In the genomic region with DNA sequence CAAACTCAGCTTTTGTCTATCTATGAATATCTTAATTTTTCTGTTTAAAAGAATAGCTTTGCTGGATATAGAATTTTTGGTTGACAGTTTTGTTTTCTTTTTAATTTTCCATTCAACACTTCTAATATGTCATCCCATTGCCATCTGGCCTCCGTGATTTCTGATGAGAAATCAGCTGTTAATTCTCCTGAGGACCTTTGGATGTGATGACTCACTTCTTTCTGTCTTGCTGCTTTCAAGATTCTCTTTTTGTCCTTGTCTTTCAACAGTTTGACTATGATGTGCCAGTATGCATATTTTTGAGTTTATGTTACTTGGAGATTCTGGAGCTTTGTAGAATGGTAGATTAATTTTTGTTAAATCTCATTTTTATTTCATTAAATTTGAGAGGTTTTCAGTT, we compare ENCODE assay signal across 24 cellular contexts.
"Had no signal": no experiment of that assay in that cellular context is flagged by ENCODE, and none has a peak within 500 bp of the region (broad histone marks: within the 10 kb centered on the region; RNA-seq: fewer than 3 reads in every experiment).

No MANE protein-coding gene starts in this region.

- H3K4me1 ChIP-seq: colonic mucosa, gastroesophageal sphincter, left ventricle myocardium inferior, lower lobe of right lung, neural progenitor cell, suprapubic skin, thyroid gland had no signal

- H3K9me3 ChIP-seq: colonic mucosa, thyroid gland had no signal

- FAIRE-seq: endothelial cell of umbilical vein, keratinocyte, urothelium cell line had no signal

- H3K36me3 ChIP-seq: colonic mucosa, lower lobe of right lung, ovary, suprapubic skin, thyroid gland had no signal

- H2AFZ ChIP-seq: neural progenitor cell had no signal

- H3K9ac ChIP-seq: neural progenitor cell had no signal

- DNase-seq: colonic mucosa; effector CD4-positive, alpha-beta T cell; endodermal cell; glutamatergic neuron; immature natural killer cell; left cardiac atrium; left ventricle myocardium inferior; lower lobe of right lung; nucleus accumbens; ovary; right cardiac atrium; stimulated activated CD4-positive, alpha-beta T cell treated with anti-CD3 and anti-CD28 coated beads, Interleukin-4, amount 100 ng/mL, for 1 hour; stimulated activated CD8-positive, alpha-beta memory T cell treated with anti-CD3 and anti-CD28 coated beads, Interleukin-4, amount 100 ng/mL, for 48 hours; stimulated activated naive CD8-positive, alpha-beta T cell treated with anti-CD3 and anti-CD28 coated beads, Interleukin-15, Interleukin-2, amounts not matched to agents 100 U/mL and 50 U/mL, for 24 hours; thyroid gland had no signal

- H3K27ac ChIP-seq: colonic mucosa, gastroesophageal sphincter, left ventricle myocardium inferior, lower lobe of right lung, neural progenitor cell, ovary, suprapubic skin, thyroid gland had no signal

- H3K4me3 ChIP-seq: colonic mucosa, gastroesophageal sphincter, left ventricle myocardium inferior, lower lobe of right lung, neural progenitor cell, ovary, smooth muscle cell, suprapubic skin, thyroid gland had no signal

- H3K27me3 ChIP-seq: colonic mucosa, gastroesophageal sphincter, neural progenitor cell, ovary, suprapubic skin, thyroid gland had no signal

- ATAC-seq: gastroesophageal sphincter; left cardiac atrium; lower lobe of right lung; natural killer cell treated with Interleukin-12 subunit alpha and Interleukin-12 subunit beta and Interleukin-15 and Interleukin-18, amount 100 ng/mL, for 72 hours; right cardiac atrium; stimulated activated effector memory CD8-positive, alpha-beta T cell treated with anti-CD3 and anti-CD28 coated beads, Interleukin-12 subunit alpha, Interleukin-12 subunit beta, amount 100 ng/mL, for 72 hours; stimulated activated naive CD8-positive, alpha-beta T cell treated with anti-CD3 and anti-CD28 coated beads, Interleukin-15, Interleukin-2, amounts not matched to agents 100 U/mL and 50 U/mL, for 24 hours had no signal

- H3K4me2 ChIP-seq: neural progenitor cell, smooth muscle cell had no signal
